1 cellular context compared by ENCODE assay signal in the genomic region with DNA sequence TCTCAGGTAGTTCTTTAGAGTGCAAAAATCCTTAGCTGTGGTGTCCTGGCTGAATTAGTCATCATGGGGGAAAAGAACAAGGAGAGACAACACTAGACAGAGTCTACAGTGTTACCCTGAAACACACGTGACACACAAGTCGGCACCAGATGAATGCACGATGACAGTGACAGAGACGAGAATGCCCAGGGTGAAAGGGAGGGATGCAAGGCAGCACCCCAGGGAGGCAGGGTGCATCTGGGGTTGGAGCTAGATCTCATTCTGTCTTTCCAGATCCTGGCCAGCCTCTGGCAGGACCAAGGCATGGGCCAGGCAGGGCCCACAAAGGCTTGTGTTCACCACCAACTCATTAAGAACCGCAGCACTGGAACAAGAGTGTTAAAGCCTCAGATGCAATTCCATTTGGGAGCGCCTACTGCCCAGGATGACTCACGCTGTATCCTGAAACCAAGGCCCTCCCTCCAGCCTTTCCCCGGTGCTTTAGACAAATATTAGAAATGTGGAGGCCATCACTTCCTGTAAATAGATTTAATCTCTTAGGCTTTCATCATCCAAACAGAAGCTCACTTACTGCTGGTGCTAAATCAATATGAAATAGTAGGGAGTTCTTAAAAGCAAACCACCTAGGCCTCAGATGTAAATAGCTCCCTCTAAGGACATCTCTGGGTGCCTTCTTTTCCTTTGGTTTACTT.
TF ChIP-seq lines count a peak whose summit lies in the region.

No MANE protein-coding gene starts in this region.

TF ChIP-seq in GM23338, 12 proteins besides CTCF, POLR2A, EP300 and RAD21:
- TF ChIP-seq, protein P1, sequence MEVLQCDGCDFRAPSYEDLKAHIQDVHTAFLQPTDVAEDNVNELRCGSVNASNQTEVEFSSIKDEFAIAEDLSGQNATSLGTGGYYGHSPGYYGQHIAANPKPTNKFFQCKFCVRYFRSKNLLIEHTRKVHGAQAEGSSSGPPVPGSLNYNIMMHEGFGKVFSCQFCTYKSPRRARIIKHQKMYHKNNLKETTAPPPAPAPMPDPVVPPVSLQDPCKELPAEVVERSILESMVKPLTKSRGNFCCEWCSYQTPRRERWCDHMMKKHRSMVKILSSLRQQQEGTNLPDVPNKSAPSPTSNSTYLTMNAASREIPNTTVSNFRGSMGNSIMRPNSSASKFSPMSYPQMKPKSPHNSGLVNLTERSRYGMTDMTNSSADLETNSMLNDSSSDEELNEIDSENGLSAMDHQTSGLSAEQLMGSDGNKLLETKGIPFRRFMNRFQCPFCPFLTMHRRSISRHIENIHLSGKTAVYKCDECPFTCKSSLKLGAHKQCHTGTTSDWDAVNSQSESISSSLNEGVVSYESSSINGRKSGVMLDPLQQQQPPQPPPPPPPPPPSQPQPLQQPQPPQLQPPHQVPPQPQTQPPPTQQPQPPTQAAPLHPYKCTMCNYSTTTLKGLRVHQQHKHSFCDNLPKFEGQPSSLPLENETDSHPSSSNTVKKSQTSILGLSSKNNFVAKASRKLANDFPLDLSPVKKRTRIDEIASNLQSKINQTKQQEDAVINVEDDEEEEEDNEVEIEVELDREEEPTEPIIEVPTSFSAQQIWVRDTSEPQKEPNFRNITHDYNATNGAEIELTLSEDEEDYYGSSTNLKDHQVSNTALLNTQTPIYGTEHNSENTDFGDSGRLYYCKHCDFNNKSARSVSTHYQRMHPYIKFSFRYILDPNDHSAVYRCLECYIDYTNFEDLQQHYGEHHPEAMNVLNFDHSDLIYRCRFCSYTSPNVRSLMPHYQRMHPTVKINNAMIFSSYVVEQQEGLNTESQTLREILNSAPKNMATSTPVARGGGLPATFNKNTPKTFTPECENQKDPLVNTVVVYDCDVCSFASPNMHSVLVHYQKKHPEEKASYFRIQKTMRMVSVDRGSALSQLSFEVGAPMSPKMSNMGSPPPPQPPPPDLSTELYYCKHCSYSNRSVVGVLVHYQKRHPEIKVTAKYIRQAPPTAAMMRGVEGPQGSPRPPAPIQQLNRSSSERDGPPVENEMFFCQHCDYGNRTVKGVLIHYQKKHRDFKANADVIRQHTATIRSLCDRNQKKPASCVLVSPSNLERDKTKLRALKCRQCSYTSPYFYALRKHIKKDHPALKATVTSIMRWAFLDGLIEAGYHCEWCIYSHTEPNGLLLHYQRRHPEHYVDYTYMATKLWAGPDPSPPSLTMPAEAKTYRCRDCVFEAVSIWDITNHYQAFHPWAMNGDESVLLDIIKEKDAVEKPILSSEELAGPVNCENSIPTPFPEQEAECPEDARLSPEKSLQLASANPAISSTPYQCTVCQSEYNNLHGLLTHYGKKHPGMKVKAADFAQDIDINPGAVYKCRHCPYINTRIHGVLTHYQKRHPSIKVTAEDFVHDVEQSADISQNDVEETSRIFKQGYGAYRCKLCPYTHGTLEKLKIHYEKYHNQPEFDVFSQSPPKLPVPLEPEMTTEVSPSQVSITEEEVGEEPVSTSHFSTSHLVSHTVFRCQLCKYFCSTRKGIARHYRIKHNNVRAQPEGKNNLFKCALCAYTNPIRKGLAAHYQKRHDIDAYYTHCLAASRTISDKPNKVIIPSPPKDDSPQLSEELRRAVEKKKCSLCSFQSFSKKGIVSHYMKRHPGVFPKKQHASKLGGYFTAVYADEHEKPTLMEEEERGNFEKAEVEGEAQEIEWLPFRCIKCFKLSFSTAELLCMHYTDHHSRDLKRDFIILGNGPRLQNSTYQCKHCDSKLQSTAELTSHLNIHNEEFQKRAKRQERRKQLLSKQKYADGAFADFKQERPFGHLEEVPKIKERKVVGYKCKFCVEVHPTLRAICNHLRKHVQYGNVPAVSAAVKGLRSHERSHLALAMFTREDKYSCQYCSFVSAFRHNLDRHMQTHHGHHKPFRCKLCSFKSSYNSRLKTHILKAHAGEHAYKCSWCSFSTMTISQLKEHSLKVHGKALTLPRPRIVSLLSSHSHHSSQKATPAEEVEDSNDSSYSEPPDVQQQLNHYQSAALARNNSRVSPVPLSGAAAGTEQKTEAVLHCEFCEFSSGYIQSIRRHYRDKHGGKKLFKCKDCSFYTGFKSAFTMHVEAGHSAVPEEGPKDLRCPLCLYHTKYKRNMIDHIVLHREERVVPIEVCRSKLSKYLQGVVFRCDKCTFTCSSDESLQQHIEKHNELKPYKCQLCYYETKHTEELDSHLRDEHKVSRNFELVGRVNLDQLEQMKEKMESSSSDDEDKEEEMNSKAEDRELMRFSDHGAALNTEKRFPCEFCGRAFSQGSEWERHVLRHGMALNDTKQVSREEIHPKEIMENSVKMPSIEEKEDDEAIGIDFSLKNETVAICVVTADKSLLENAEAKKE (CRISPR knock-in tag; IDR thresholded peaks at IDR 0.05): no peak
- TF ChIP-seq, protein P2, sequence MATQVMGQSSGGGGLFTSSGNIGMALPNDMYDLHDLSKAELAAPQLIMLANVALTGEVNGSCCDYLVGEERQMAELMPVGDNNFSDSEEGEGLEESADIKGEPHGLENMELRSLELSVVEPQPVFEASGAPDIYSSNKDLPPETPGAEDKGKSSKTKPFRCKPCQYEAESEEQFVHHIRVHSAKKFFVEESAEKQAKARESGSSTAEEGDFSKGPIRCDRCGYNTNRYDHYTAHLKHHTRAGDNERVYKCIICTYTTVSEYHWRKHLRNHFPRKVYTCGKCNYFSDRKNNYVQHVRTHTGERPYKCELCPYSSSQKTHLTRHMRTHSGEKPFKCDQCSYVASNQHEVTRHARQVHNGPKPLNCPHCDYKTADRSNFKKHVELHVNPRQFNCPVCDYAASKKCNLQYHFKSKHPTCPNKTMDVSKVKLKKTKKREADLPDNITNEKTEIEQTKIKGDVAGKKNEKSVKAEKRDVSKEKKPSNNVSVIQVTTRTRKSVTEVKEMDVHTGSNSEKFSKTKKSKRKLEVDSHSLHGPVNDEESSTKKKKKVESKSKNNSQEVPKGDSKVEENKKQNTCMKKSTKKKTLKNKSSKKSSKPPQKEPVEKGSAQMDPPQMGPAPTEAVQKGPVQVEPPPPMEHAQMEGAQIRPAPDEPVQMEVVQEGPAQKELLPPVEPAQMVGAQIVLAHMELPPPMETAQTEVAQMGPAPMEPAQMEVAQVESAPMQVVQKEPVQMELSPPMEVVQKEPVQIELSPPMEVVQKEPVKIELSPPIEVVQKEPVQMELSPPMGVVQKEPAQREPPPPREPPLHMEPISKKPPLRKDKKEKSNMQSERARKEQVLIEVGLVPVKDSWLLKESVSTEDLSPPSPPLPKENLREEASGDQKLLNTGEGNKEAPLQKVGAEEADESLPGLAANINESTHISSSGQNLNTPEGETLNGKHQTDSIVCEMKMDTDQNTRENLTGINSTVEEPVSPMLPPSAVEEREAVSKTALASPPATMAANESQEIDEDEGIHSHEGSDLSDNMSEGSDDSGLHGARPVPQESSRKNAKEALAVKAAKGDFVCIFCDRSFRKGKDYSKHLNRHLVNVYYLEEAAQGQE (IDR thresholded peaks at IDR 0.05; ENCODE audit: unreplicated experiment): no peak
- no peak for TF ChIP-seq EZH2 (IDR thresholded peaks at IDR 0.05; ENCODE audit: low read depth, unreplicated experiment)
- no peak for TF ChIP-seq CREB1 (CRISPR knock-in tag; IDR thresholded peaks at IDR 0.05; ENCODE audit: low read depth)
- no peak for TF ChIP-seq ZNF331 (CRISPR knock-in tag; IDR thresholded peaks at IDR 0.05; ENCODE audit: low read depth)
TF ChIP-seq in GM23338: peak in this region for 0.
